8 cellular contexts compared by ENCODE assay signal in genomic region chr14:100031506-100032281, GRCh38. TPM values are rescaled to one million over a fixed set of nuclear protein-coding genes. Genes with fewer than 3 reads are reported as not detected.
DNase-seq lines count a peak whose midpoint lies in the region; ATAC-seq, FAIRE-seq and TF ChIP-seq lines count a peak whose summit lies in the region.

No MANE protein-coding gene starts in this region.

- H3K9ac ChIP-seq in HepG2 (ENCODE audit: insufficient read depth, low read depth, low read length) = no peak overlapping the region

- H3K27me3 Mint-ChIP-seq in activated naive CD8-positive, alpha-beta T cell treated with anti-CD3 and anti-CD28 coated beads, Interleukin-2, amount 10 ng/mL, durations not matched to agents 7 days and 5 days = no peaks in the 10 kb centered on the region
- no peaks in the 10 kb centered on the region for H3K27me3 Mint-ChIP-seq in activated naive CD8-positive, alpha-beta T cell treated with anti-CD3 and anti-CD28 coated beads for 36 hours
- no peaks in the 10 kb centered on the region for H3K27me3 Mint-ChIP-seq in activated CD4-positive, alpha-beta T cell treated with anti-CD3 and anti-CD28 coated beads, Interleukin-2, amount 10 ng/mL, durations not matched to agents 24 days and 14 days

- H3K4me2 ChIP-seq in HepG2 (ENCODE audit: low read depth, low read length) = no peak overlapping the region

- intact Hi-C loops in HepG2 (cut with micrococcal nuclease; ENCODE audit: unreplicated experiment) = loop anchor here (5.0 kb wide), 1 partner anchor 446 kb away; no protein-coding TSS in a partner anchor
- intact Hi-C loops in aorta (cut with DNase I) = no loop called here
- intact Hi-C loops in activated CD4-positive, alpha-beta T cell treated with anti-CD3 and anti-CD28 coated beads, Interleukin-2, amount 10 ng/mL, durations not matched to agents 24 days and 14 days (cut with micrococcal nuclease) = no loop called here

- no peak for TF ChIP-seq EP300 in HepG2 (IDR thresholded peaks at IDR 0.05; ENCODE audit: low read depth in 2 of 2, low read length in 2 of 2)
- TF ChIP-seq EP300 in HepG2 (CRISPR knock-in tag; IDR thresholded peaks at IDR 0.05; ENCODE audit: borderline replicate concordance) = no peak

- peaks cover 1% of the 10 kb centered on the region for H3K79me2 ChIP-seq in HepG2 (ENCODE audit: insufficient read depth, low read length)

- H3K27me3 ChIP-seq in HepG2 (ENCODE audit: control insufficient read depth in 1 of 2, insufficient read depth in 2 of 2, low read length in 2 of 2) (no peaks in the 10 kb centered on the region), aorta (ENCODE audit: control insufficient read depth in 1 of 2, insufficient read depth in 2 of 2, low read length in 1 of 2) (no peaks in the 10 kb centered on the region)

- DNase-seq in activated naive CD8-positive, alpha-beta T cell treated with anti-CD3 and anti-CD28 coated beads, Interleukin-2, amount 10 ng/mL, durations not matched to agents 7 days and 5 days = no peak
- DNase-seq in activated naive CD8-positive, alpha-beta T cell treated with anti-CD3 and anti-CD28 coated beads for 36 hours = no peak
- DNase-seq in brain pericyte (ENCODE audit: low read depth, low spot score) (peak; percentile 73), HepG2 (ENCODE audit: low spot score) (no peak), aorta (peak in 1 of 2 donors; percentile 59), globus pallidus (ENCODE audit: low spot score) (no peak)
- no peak for DNase-seq in activated CD4-positive, alpha-beta T cell treated with anti-CD3 and anti-CD28 coated beads, Interleukin-2, amount 10 ng/mL, durations not matched to agents 24 days and 14 days

- CTCF ChIA-PET in HepG2 (lab: Yijun Ruan, JAX; ENCODE audit: low intra/inter-chr PET ratio, low total read pairs) = no interaction called here

- no TSS peak for BruUV-seq in HepG2 (replicated peaks; lab: Mats Ljungman, UMichigan)

- H3K9me3 ChIP-seq in HepG2 (ENCODE audit: low read length) (no peaks in the 10 kb centered on the region), aorta (ENCODE audit: control insufficient read depth, low read length) (no peaks in the 10 kb centered on the region)

- H2AFZ ChIP-seq in HepG2 (ENCODE audit: low read length) = no peak overlapping the region

- no peak for TF ChIP-seq RAD21 in HepG2 (CRISPR knock-in tag; IDR thresholded peaks at IDR 0.05)

- POLR2A ChIA-PET in activated naive CD8-positive, alpha-beta T cell treated with anti-CD3 and anti-CD28 coated beads, Interleukin-2, amount 10 ng/mL, durations not matched to agents 7 days and 5 days (lab: Charles Lee) = no interaction called here
- POLR2A ChIA-PET in HepG2 (lab: Yijun Ruan, JAX) = no interaction called here

- H3K27ac Mint-ChIP-seq in activated naive CD8-positive, alpha-beta T cell treated with anti-CD3 and anti-CD28 coated beads, Interleukin-2, amount 10 ng/mL, durations not matched to agents 7 days and 5 days = peak overlapping the region; percentile 15
- H3K27ac Mint-ChIP-seq in activated naive CD8-positive, alpha-beta T cell treated with anti-CD3 and anti-CD28 coated beads for 36 hours = no peak overlapping the region
- no peak overlapping the region for H3K27ac Mint-ChIP-seq in activated CD4-positive, alpha-beta T cell treated with anti-CD3 and anti-CD28 coated beads, Interleukin-2, amount 10 ng/mL, durations not matched to agents 24 days and 14 days

- 73% methylated on average over 7 of the region's 7 CpGs for WGBS in HepG2 (ENCODE audit: low lambda C conversion rate)
- WGBS in aorta, 2 donors = 35 to 42% methylated on average over 7 of the region's 7 CpGs

- no peaks in the 10 kb centered on the region for H4K20me1 ChIP-seq in HepG2 (ENCODE audit: insufficient read depth, low read length)

- no peak overlapping the region for H3K4me3 Mint-ChIP-seq in activated naive CD8-positive, alpha-beta T cell treated with anti-CD3 and anti-CD28 coated beads, Interleukin-2, amount 10 ng/mL, durations not matched to agents 7 days and 5 days
- H3K4me3 Mint-ChIP-seq in activated naive CD8-positive, alpha-beta T cell treated with anti-CD3 and anti-CD28 coated beads for 36 hours = no peak overlapping the region
- no peak overlapping the region for H3K4me3 Mint-ChIP-seq in activated CD4-positive, alpha-beta T cell treated with anti-CD3 and anti-CD28 coated beads, Interleukin-2, amount 10 ng/mL, durations not matched to agents 24 days and 14 days

- no peak for TF ChIP-seq POLR2A in HepG2 (IDR thresholded peaks at IDR 0.05; ENCODE audit: insufficient read depth in 1 of 2, low read depth in 2 of 2, low read length in 2 of 2)

- no peaks in the 10 kb centered on the region for H3K9me3 Mint-ChIP-seq in activated naive CD8-positive, alpha-beta T cell treated with anti-CD3 and anti-CD28 coated beads, Interleukin-2, amount 10 ng/mL, durations not matched to agents 7 days and 5 days
- no peaks in the 10 kb centered on the region for H3K9me3 Mint-ChIP-seq in activated naive CD8-positive, alpha-beta T cell treated with anti-CD3 and anti-CD28 coated beads for 36 hours
- H3K9me3 Mint-ChIP-seq in activated CD4-positive, alpha-beta T cell treated with anti-CD3 and anti-CD28 coated beads, Interleukin-2, amount 10 ng/mL, durations not matched to agents 24 days and 14 days = no peaks in the 10 kb centered on the region

- peaks cover 4% of the 10 kb centered on the region for H3K36me3 Mint-ChIP-seq in activated naive CD8-positive, alpha-beta T cell treated with anti-CD3 and anti-CD28 coated beads, Interleukin-2, amount 10 ng/mL, durations not matched to agents 7 days and 5 days
- no peaks in the 10 kb centered on the region for H3K36me3 Mint-ChIP-seq in activated naive CD8-positive, alpha-beta T cell treated with anti-CD3 and anti-CD28 coated beads for 36 hours
- peaks cover 7% of the 10 kb centered on the region for H3K36me3 Mint-ChIP-seq in activated CD4-positive, alpha-beta T cell treated with anti-CD3 and anti-CD28 coated beads, Interleukin-2, amount 10 ng/mL, durations not matched to agents 24 days and 14 days (ENCODE audit: low read depth)

- no peak for TF ChIP-seq CTCF in HepG2 (CRISPR knock-in tag; IDR thresholded peaks at IDR 0.05)

- H3K4me1 Mint-ChIP-seq in activated naive CD8-positive, alpha-beta T cell treated with anti-CD3 and anti-CD28 coated beads, Interleukin-2, amount 10 ng/mL, durations not matched to agents 7 days and 5 days = peaks cover 11% of the 10 kb centered on the region
- peaks cover 11% of the 10 kb centered on the region for H3K4me1 Mint-ChIP-seq in activated naive CD8-positive, alpha-beta T cell treated with anti-CD3 and anti-CD28 coated beads for 36 hours
- H3K4me1 Mint-ChIP-seq in activated CD4-positive, alpha-beta T cell treated with anti-CD3 and anti-CD28 coated beads, Interleukin-2, amount 10 ng/mL, durations not matched to agents 24 days and 14 days = peaks cover 7% of the 10 kb centered on the region

- no peak for ATAC-seq in activated naive CD8-positive, alpha-beta T cell treated with anti-CD3 and anti-CD28 coated beads, Interleukin-2, amount 10 ng/mL, durations not matched to agents 7 days and 5 days (ENCODE audit: low read depth)
- ATAC-seq in HepG2 (no peak), aorta (ENCODE audit: low FRiP score) (peak; percentile 70), GM21528 (IDR thresholded peaks at IDR 0.05; ENCODE audit: low FRiP score, unreplicated experiment) (no peak)

- H3K4me1 ChIP-seq in HepG2 (ENCODE audit: insufficient read depth, low read length) (peaks cover 10% of the 10 kb centered on the region; the same call in 1 of the 2 replicates), aorta (ENCODE audit: control insufficient read depth in 1 of 2, insufficient read depth in 2 of 2, low read length in 2 of 2) (no peaks in the 10 kb centered on the region)

- H3K4me3 ChIP-seq in HepG2 (replicated peaks in 1 of 3; ENCODE audit: insufficient read depth in 1 of 3, low read depth in 2 of 3, low read length in 3 of 3) = no peak overlapping the region
- H3K4me3 ChIP-seq in aorta (ENCODE audit: low read length in 2 of 2) = no peak overlapping the region

- no peak for FAIRE-seq in HepG2 (lab: Jason Lieb, UNC)

- in situ Hi-C loops in HepG2 (cut with HindIII; ENCODE audit: extremely low pct_ligation_motif_present, low pct_unique_long_range_greater_than_20kb) = no loop called here

- H3K36me3 ChIP-seq in HepG2 (replicated peaks in 1 of 2; ENCODE audit: control insufficient read depth in 1 of 2, insufficient read depth in 2 of 2, low read length in 2 of 2) = no peaks in the 10 kb centered on the region
- no peaks in the 10 kb centered on the region for H3K36me3 ChIP-seq in aorta (ENCODE audit: control insufficient read depth in 1 of 2, insufficient read depth in 2 of 2, low read length in 1 of 2)

- H3K27ac ChIP-seq in HepG2 (ENCODE audit: extremely low read length, insufficient read depth, low read length) = no peak overlapping the region
- peak overlapping the region in 1 of 2 donors; percentile 23 for H3K27ac ChIP-seq in aorta (ENCODE audit: low read depth in 1 of 2, low read length in 2 of 2)

RNA-seq across cellular contexts. Expression of gene EVL, which starts 33.5 kb away (rescaled TPM):
- 1,000 to 10,000 TPM; 1,124 to 1,144 TPM for total RNA-seq in activated naive CD8-positive, alpha-beta T cell treated with anti-CD3 and anti-CD28 coated beads, Interleukin-2, amount 10 ng/mL, durations not matched to agents 7 days and 5 days
- 100 to 1,000 TPM; 225 to 236 TPM for total RNA-seq in activated naive CD8-positive, alpha-beta T cell treated with anti-CD3 and anti-CD28 coated beads for 36 hours
- 10.5 and 15.1 TPM in 2 replicates for total RNA-seq in HepG2 (2016; rRNA removed; fragmentation: Illumina TruSeq; extraction: Trizol)
- 23.1 and 32.6 TPM in 2 replicates for total RNA-seq in HepG2 (2016; cell fraction: cytosol; rRNA removed; fragmentation: Illumina TruSeq; extraction: Trizol; ENCODE audit: low read depth)
- total RNA-seq in HepG2 (2016; cell fraction: insoluble cytoplasmic fraction; rRNA removed; fragmentation: Illumina TruSeq; extraction: Trizol) = 10.2 and 17.0 TPM in 2 replicates
- 35.4 and 40.2 TPM in 2 replicates for total RNA-seq in HepG2 (2016; cell fraction: membrane; rRNA removed; fragmentation: Illumina TruSeq; extraction: Trizol)
- total RNA-seq in HepG2 (2016; cell fraction: nucleus; rRNA removed; fragmentation: Illumina TruSeq; extraction: Trizol) = 23.3 and 27.6 TPM in 2 replicates
- polyA plus RNA-seq in HepG2 (2011; rRNA removed) = 28.7 and 31.2 TPM in 2 replicates
- 12.0 and 12.7 TPM in 2 replicates for polyA plus RNA-seq in HepG2 (2011; cell fraction: cytosol; rRNA removed)
- polyA plus RNA-seq in HepG2 (2011; cell fraction: nucleus; rRNA removed) = 124 and 138 TPM in 2 replicates
- polyA plus RNA-seq in HepG2 (2012) = 29.8 and 33.6 TPM in 2 replicates
- polyA plus RNA-seq in HepG2 (2016; cell fraction: cytosol; fragmentation: Illumina TruSeq; extraction: Trizol; ENCODE audit: low read depth) = 101 and 109 TPM in 2 replicates
- 23.4 and 35.8 TPM in 2 replicates for polyA plus RNA-seq in HepG2 (2016; cell fraction: insoluble cytoplasmic fraction; fragmentation: Illumina TruSeq; extraction: Trizol; ENCODE audit: low read depth)
- 114 and 115 TPM in 2 replicates for polyA plus RNA-seq in HepG2 (2016; cell fraction: membrane; fragmentation: Illumina TruSeq; extraction: Trizol; ENCODE audit: low read depth)
- polyA plus RNA-seq in HepG2 (2016; cell fraction: nucleus; fragmentation: Illumina TruSeq; extraction: Trizol; ENCODE audit: insufficient read depth, low read depth) = 87.0 and 99.6 TPM in 2 replicates
- 11.3 and 23.0 TPM in 2 replicates for polyA minus RNA-seq in HepG2 (2011; rRNA and poly(A)+ RNA removed; ENCODE audit: low replicate concordance)
- polyA minus RNA-seq in HepG2 (2011; cell fraction: cytosol; rRNA and poly(A)+ RNA removed) = 13.0 and 14.0 TPM in 2 replicates
- 31.1 and 31.2 TPM in 2 replicates for polyA minus RNA-seq in HepG2 (2011; cell fraction: nucleus; rRNA and poly(A)+ RNA removed)
- 100 to 1,000 TPM in 1 of 2 donors, 10 to 100 TPM in 1; 34.2 to 133 TPM for total RNA-seq in aorta
- 10 to 100 TPM; 21.3 to 77.2 TPM for polyA plus RNA-seq in aorta
- 268 and 285 TPM in 2 replicates for total RNA-seq in activated CD4-positive, alpha-beta T cell treated with anti-CD3 and anti-CD28 coated beads, Interleukin-2, amount 10 ng/mL, durations not matched to agents 24 days and 14 days
